In genomic region chr12:3098436-3098835, GRCh38 we compare ENCODE assay signal across 23 cellular contexts. TPM values are rescaled to one million over a fixed set of nuclear protein-coding genes. Genes with fewer than 3 reads are reported as not detected.
DNase-seq lines count a peak whose midpoint lies in the region; ATAC-seq and TF ChIP-seq lines count a peak whose summit lies in the region.
"Had no signal": no experiment of that assay in that cellular context is flagged by ENCODE, and none has a peak within 500 bp of the region (broad histone marks: within the 10 kb centered on the region; RNA-seq: fewer than 3 reads in every experiment).

No MANE protein-coding gene starts in this region.

- H3K9me2 ChIP-seq in SK-N-SH (no peaks in the 10 kb centered on the region), PC-3 (replicated peaks; ENCODE audit: low read length) (no peaks in the 10 kb centered on the region)

- no peaks in the 10 kb centered on the region for H3K36me3 ChIP-seq in SK-N-SH (replicated peaks in 1 of 2; ENCODE audit: control insufficient read depth in 1 of 2, insufficient read depth in 2 of 2, low read length in 1 of 2)
- no peaks in the 10 kb centered on the region for H3K36me3 ChIP-seq in esophagus muscularis mucosa
- no peaks in the 10 kb centered on the region for H3K36me3 ChIP-seq in PC-3 (ENCODE audit: low read depth, low read length)
- H3K36me3 ChIP-seq: transverse colon had no signal

- H3K79me2 ChIP-seq in SK-N-SH (ENCODE audit: insufficient read depth) (peaks cover 6% of the 10 kb centered on the region), PC-3 (ENCODE audit: low read length) (no peaks in the 10 kb centered on the region)

- H3K4me3 Mint-ChIP-seq in mesothelial cell of epicardium, result no peak overlapping the region
- no peak overlapping the region for H3K4me3 Mint-ChIP-seq in type B pancreatic cell

- TF ChIP-seq RAD21 in SK-N-SH (IDR thresholded peaks at IDR 0.05; ENCODE audit: low read length), result no peak

- no peak for DNase-seq in SK-N-SH
- DNase-seq in esophagus muscularis mucosa (ENCODE audit: extremely low spot score), result no peak
- DNase-seq in mesothelial cell of epicardium (ENCODE audit: low spot score in 2 of 2, unreplicated experiment in 2 of 2), result no peak
- DNase-seq in type B pancreatic cell (ENCODE audit: extremely low spot score, unreplicated experiment), result no peak
- DNase-seq in AG08395 (ENCODE audit: low spot score), result no peak
- no peak for DNase-seq in PC-3
- DNase-seq: activated gamma-delta T cell treated with Interleukin-2 at 50 U/mL for 16 hours; amniotic stem cell; effector memory CD8-positive, alpha-beta T cell; GOT3; Karpas-422; NCI-H1092; NCI-H2081; NCI-H524; stimulated activated CD4-positive, alpha-beta T cell treated with anti-CD3 and anti-CD28 coated beads, Interleukin-12 subunit alpha, Interleukin-12 subunit beta, amount 100 ng/mL, for 4 hours; transverse colon had no signal

- TF ChIP-seq CTCF in SK-N-SH (IDR thresholded peaks at IDR 0.05), result no peak
- TF ChIP-seq CTCF in esophagus muscularis mucosa (IDR thresholded peaks at IDR 0.05), result no peak
- no peak for TF ChIP-seq CTCF in mesothelial cell of epicardium (IDR thresholded peaks at IDR 0.05; ENCODE audit: unreplicated experiment)
- no peak for TF ChIP-seq CTCF in type B pancreatic cell (conservative IDR thresholded peaks at IDR 0.05)
- no peak for TF ChIP-seq CTCF in PC-3 (conservative IDR thresholded peaks at IDR 0.05; ENCODE audit: low read depth, low read length)

- H3K9ac ChIP-seq in SK-N-SH, result no peak overlapping the region
- H3K9ac ChIP-seq in PC-3 (ENCODE audit: low read length), result no peak overlapping the region

- H3K27ac Mint-ChIP-seq in mesothelial cell of epicardium (peak overlapping the region; percentile 86), type B pancreatic cell (peak overlapping the region; percentile 55)
- H3K27ac Mint-ChIP-seq: progenitor cell of endocrine pancreas had no signal

- H3K4me1 ChIP-seq in SK-N-SH (ENCODE audit: control insufficient read depth in 1 of 2, insufficient read depth in 2 of 2, low read depth in 1 of 2, low read length in 1 of 2) (peaks cover 9 to 27% of the 10 kb centered on the region in 2 experiments), esophagus muscularis mucosa (peaks cover 43 to 57% (median 48%) of the 10 kb centered on the region in 4 donors), PC-3 (ENCODE audit: insufficient read depth, low read length) (peaks cover 8% of the 10 kb centered on the region; the same call in 1 of the 2 replicates)
- H3K4me1 ChIP-seq: A549 had no signal

- H3K4me2 ChIP-seq in SK-N-SH (no peak overlapping the region), PC-3 (ENCODE audit: low read length) (no peak overlapping the region)
- H3K4me2 ChIP-seq: A549 had no signal

- WGBS in SK-N-SH (ENCODE audit: low lambda C conversion rate), result 89% methylated on average over 5 of the region's 5 CpGs
- WGBS in esophagus muscularis mucosa, result 87% methylated on average over 5 of the region's 5 CpGs

- H3K4me3 ChIP-seq in SK-N-SH (ENCODE audit: low read depth in 2 of 2, low read length in 1 of 2) (no peak overlapping the region), esophagus muscularis mucosa (no peak overlapping the region), PC-3 (ENCODE audit: low read length) (no peak overlapping the region)
- H3K4me3 ChIP-seq: A549, GM12878, hepatocyte, transverse colon had no signal

- H4K20me1 ChIP-seq in SK-N-SH (ENCODE audit: insufficient read depth) (no peaks in the 10 kb centered on the region; the same call in 1 of the 2 replicates), PC-3 (ENCODE audit: low read length) (no peaks in the 10 kb centered on the region)

- H3K36me3 Mint-ChIP-seq in mesothelial cell of epicardium, result peaks cover 18% of the 10 kb centered on the region
- H3K36me3 Mint-ChIP-seq in type B pancreatic cell, result peaks cover 36% of the 10 kb centered on the region

- no TSS peak for BruUV-seq in PC-3 (replicated peaks; lab: Mats Ljungman, UMichigan)

- H3K9me3 ChIP-seq in SK-N-SH (no peaks in the 10 kb centered on the region), esophagus muscularis mucosa (no peaks in the 10 kb centered on the region), PC-3 (ENCODE audit: low read length) (no peaks in the 10 kb centered on the region; the same call in 1 of the 2 replicates)
- H3K9me3 ChIP-seq: A549, transverse colon had no signal

- ATAC-seq in SK-N-SH treated with all-trans-retinoic acid at 6 μM for 48 hours, result no peak
- ATAC-seq in HG03460 (IDR thresholded peaks at IDR 0.05; ENCODE audit: unreplicated experiment), result no peak
- ATAC-seq in PC-3, result no peak
- ATAC-seq: effector memory CD8-positive, alpha-beta T cell had no signal

- H3K27ac ChIP-seq in SK-N-SH (ENCODE audit: low read depth in 2 of 2, low read length in 1 of 2), result peak overlapping the region; percentile 71 to 85; a peak in 3 of 4 replicates
- H3K27ac ChIP-seq in esophagus muscularis mucosa (replicated peaks in 1 of 4), result peak overlapping the region; percentile 54 to 78 (median 58)
- no peak overlapping the region for H3K27ac ChIP-seq in PC-3 (ENCODE audit: low read length)
- H3K27ac ChIP-seq: A549 had no signal

- CTCF ChIA-PET in SK-N-SH (lab: Yijun Ruan, JAX), result interaction anchor here (0.7 to 2.5 kb wide), 4 partner anchors 22 to 177 kb away, joined by 4 to 16 read pairs (median 4); no protein-coding TSS in a partner anchor
- CTCF ChIA-PET in PC-3 (lab: Charles Lee), result no interaction called here

- POLR2A ChIA-PET in SK-N-SH (lab: Yijun Ruan, JAX) (interaction anchor here (0.7 kb wide), 1 partner anchor 187 kb away, joined by 3 read pairs; no protein-coding TSS in a partner anchor), PC-3 (lab: Charles Lee; ENCODE audit: unreplicated experiment) (no interaction called here)

- H3K27me3 ChIP-seq in SK-N-SH (ENCODE audit: insufficient read depth), result no peaks in the 10 kb centered on the region
- no peaks in the 10 kb centered on the region for H3K27me3 ChIP-seq in esophagus muscularis mucosa
- H3K27me3 ChIP-seq in PC-3 (ENCODE audit: low read length), result no peaks in the 10 kb centered on the region
- H3K27me3 ChIP-seq: hepatocyte, transverse colon had no signal

- peaks cover 11% of the 10 kb centered on the region for H3K9me3 Mint-ChIP-seq in mesothelial cell of epicardium
- H3K9me3 Mint-ChIP-seq in type B pancreatic cell, result peaks cover 4% of the 10 kb centered on the region

- H3F3A ChIP-seq in SK-N-SH (replicated peaks; ENCODE audit: insufficient read depth) (no peaks in the 10 kb centered on the region), PC-3 (ENCODE audit: low read length, unreplicated experiment) (no peaks in the 10 kb centered on the region)

- H3K27me3 Mint-ChIP-seq in mesothelial cell of epicardium (ENCODE audit: low read depth) (no peaks in the 10 kb centered on the region), type B pancreatic cell (no peaks in the 10 kb centered on the region)
- H3K27me3 Mint-ChIP-seq: progenitor cell of endocrine pancreas had no signal

- no peak for TF ChIP-seq POLR2A in esophagus muscularis mucosa (IDR thresholded peaks at IDR 0.05; ENCODE audit: low read depth)

- peaks cover 34% of the 10 kb centered on the region for H3K4me1 Mint-ChIP-seq in mesothelial cell of epicardium
- peaks cover 17% of the 10 kb centered on the region for H3K4me1 Mint-ChIP-seq in type B pancreatic cell (ENCODE audit: unreplicated experiment)

- TF ChIP-seq EP300 in SK-N-SH (IDR thresholded peaks at IDR 0.05; ENCODE audit: borderline replicate concordance in 1 of 2, low read depth in 1 of 2, low read length in 1 of 2) (no peak), esophagus muscularis mucosa (IDR thresholded peaks at IDR 0.05) (no peak)

- intact Hi-C loops in esophagus muscularis mucosa (cut with DNase I), result no loop called here
- intact Hi-C loops in PC-3 (cut with micrococcal nuclease), result no loop called here

- H2AFZ ChIP-seq in SK-N-SH (ENCODE audit: low read depth), result no peak overlapping the region
- no peak overlapping the region for H2AFZ ChIP-seq in PC-3 (ENCODE audit: low read length)
- H2AFZ ChIP-seq: hepatocyte had no signal

TF ChIP-seq in SK-N-SH, 30 proteins besides CTCF, POLR2A, EP300 and RAD21:
- no peak for TF ChIP-seq TCF12 (IDR thresholded peaks at IDR 0.05)
- no peak for TF ChIP-seq TAF1 (IDR thresholded peaks at IDR 0.05; ENCODE audit: borderline replicate concordance, low read depth, low read length)
- no peak for TF ChIP-seq MAX (IDR thresholded peaks at IDR 0.05; ENCODE audit: low read depth)
- no peak for TF ChIP-seq TEAD4 (IDR thresholded peaks at IDR 0.05; ENCODE audit: borderline replicate concordance, insufficient read depth)
- TF ChIP-seq EZH2phosphoT487 (IDR thresholded peaks at IDR 0.05; ENCODE audit: borderline replicate concordance, low read depth), result no peak
- no peak for TF ChIP-seq RFX5 (IDR thresholded peaks at IDR 0.05; ENCODE audit: low read length)
- TF ChIP-seq ELF1 (IDR thresholded peaks at IDR 0.05), result no peak

TF ChIP-seq in SK-N-SH treated with all-trans-retinoic acid at 6 μM for 48 hours, 23 proteins besides CTCF, POLR2A, EP300 and RAD21 (continues in another document):
- TF ChIP-seq GLIS3 (CRISPR knock-in tag; IDR thresholded peaks at IDR 0.05) (no peak), ZFP3 (CRISPR knock-in tag; IDR thresholded peaks at IDR 0.05) (no peak), TSHZ2 (CRISPR knock-in tag; IDR thresholded peaks at IDR 0.05) (no peak)

RNA-seq across cellular contexts. Expression of gene TSPAN9, which starts 21.3 kb away (rescaled TPM):
- 34.9 and 40.1 TPM in 2 replicates for polyA plus RNA-seq in SK-N-SH (2012; rRNA removed)
- 22.9 and 33.7 TPM in 2 replicates for polyA plus RNA-seq in SK-N-SH (2012; cell fraction: cytosol; rRNA removed)
- polyA plus RNA-seq in SK-N-SH (2012; cell fraction: nucleus; rRNA removed), result 40.6 and 55.1 TPM in 2 replicates
- total RNA-seq in esophagus muscularis mucosa, result 10 to 100 TPM; 13.7 to 35.4 (median 26.7) TPM
- total RNA-seq in mesothelial cell of epicardium, result 46.7 to 49.4 TPM (median 48.8 TPM) in 3 replicates
- 30.7 and 31.7 TPM in 2 replicates for total RNA-seq in type B pancreatic cell (ENCODE audit: low replicate concordance)
- 5.1 and 6.2 TPM in 2 replicates for total RNA-seq in PC-3 (2014; rRNA removed)
- total RNA-seq: T-helper 1 cell treated with Interleukin-12 subunit alpha and Interleukin-12 subunit beta and Interleukin-4 antibody, amounts not matched to agents 30 ng/mL and 1 ng/mL, for 36 hours had no signal
